In genomic region chr11:61057615-61058014, GRCh38 we compare ENCODE assay signal across 12 cellular contexts. TPM values are rescaled to one million over a fixed set of nuclear protein-coding genes. Genes with fewer than 3 reads are reported as not detected.
"Had no signal": no experiment of that assay in that cellular context is flagged by ENCODE, and none has a peak within 500 bp of the region (broad histone marks: within the 10 kb centered on the region; RNA-seq: fewer than 3 reads in every experiment).

No MANE protein-coding gene starts in this region.

- ATAC-seq: left colon; naive thymus-derived CD8-positive, alpha-beta T cell; stimulated activated effector memory CD8-positive, alpha-beta T cell treated with anti-CD3 and anti-CD28 coated beads, Interleukin-12 subunit alpha, Interleukin-12 subunit beta, amount 100 ng/mL, for 72 hours had no signal

- H3K4me3 Mint-ChIP-seq: naive thymus-derived CD8-positive, alpha-beta T cell; stimulated activated effector memory CD8-positive, alpha-beta T cell treated with anti-CD3 and anti-CD28 coated beads, Interleukin-12 subunit alpha, Interleukin-12 subunit beta, amount 100 ng/mL, for 72 hours had no signal

- H3K36me3 Mint-ChIP-seq: naive thymus-derived CD8-positive, alpha-beta T cell had no signal

- H3K27me3 Mint-ChIP-seq: naive thymus-derived CD8-positive, alpha-beta T cell had no signal

- DNase-seq: activated gamma-delta T cell; aorta; glutamatergic neuron; naive thymus-derived CD8-positive, alpha-beta T cell; posterior cingulate gyrus; substantia nigra; T-helper 9 cell; transverse colon had no signal

- H3K9me3 Mint-ChIP-seq: naive thymus-derived CD8-positive, alpha-beta T cell; stimulated activated effector memory CD8-positive, alpha-beta T cell treated with anti-CD3 and anti-CD28 coated beads, Interleukin-12 subunit alpha, Interleukin-12 subunit beta, amount 100 ng/mL, for 72 hours had no signal

RNA-seq across cellular contexts. Expression of gene CD5, which starts 44.7 kb away (rescaled TPM):
- total RNA-seq: fibroblast of villous mesenchyme, RPMI7951 had no signal
